ENCODE assay signal across 1 cellular context in the genomic region with DNA sequence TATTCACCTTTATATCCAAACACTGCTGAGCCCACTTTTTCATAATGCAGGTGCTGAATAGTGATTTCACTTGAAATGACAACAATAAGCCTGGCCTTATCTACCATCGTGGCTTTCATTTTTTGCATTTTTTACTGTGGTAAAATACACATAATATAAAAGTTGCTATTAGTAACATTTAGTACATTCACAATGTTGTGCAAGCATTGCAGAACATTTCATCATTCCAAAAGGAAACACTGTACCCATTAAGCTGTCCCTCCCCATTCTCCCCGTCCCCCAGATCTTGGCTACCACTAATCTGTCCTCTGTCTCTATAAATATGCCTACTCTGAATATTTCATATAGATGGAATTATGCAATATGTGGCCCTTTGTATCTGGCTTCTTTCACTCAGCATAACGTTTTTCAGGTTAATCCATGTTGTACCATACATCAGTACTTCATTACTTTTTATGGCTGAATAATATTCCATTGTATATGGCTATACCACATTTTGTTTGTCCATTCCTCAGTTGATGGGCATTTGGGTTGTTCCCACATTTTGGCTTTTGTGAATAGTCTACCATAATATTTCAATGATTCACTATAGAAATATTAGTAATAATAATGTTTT.
TF ChIP-seq lines count a peak whose summit lies in the region.

No MANE protein-coding gene starts in this region.

TF ChIP-seq in IMR-90, 13 proteins besides CTCF, POLR2A, EP300 and RAD21:
- peak; percentile 96 for TF ChIP-seq CEBPB (IDR thresholded peaks at IDR 0.05; ENCODE audit: low read depth, low read length)
- no peak for TF ChIP-seq BHLHE40 (IDR thresholded peaks at IDR 0.05; ENCODE audit: low read depth, low read length)
